Comparison of ENCODE assay signal across 2 cellular contexts in genomic region chr17:29881256-29881655, GRCh38.
TF ChIP-seq lines count a peak whose summit lies in the region.

No MANE protein-coding gene starts in this region.

TF ChIP-seq in HEK293, 187 proteins besides CTCF, POLR2A, EP300 and RAD21 (continued from another document):
- TF ChIP-seq ZNF148 (tag by site-specific recombination; IDR thresholded peaks at IDR 0.05; ENCODE audit: borderline replicate concordance) = no peak
- TF ChIP-seq ZNF629 (tag by site-specific recombination; IDR thresholded peaks at IDR 0.05) = no peak
- peak; percentile 60; the same call in 1 of the 2 replicates for TF ChIP-seq PRDM1 (tag by site-specific recombination; IDR thresholded peaks at IDR 0.05)
- no peak for TF ChIP-seq ZNF548 (tag by site-specific recombination; IDR thresholded peaks at IDR 0.05)

TF ChIP-seq in K562, 482 proteins besides CTCF, POLR2A, EP300 and RAD21 (continued from another document):
- TF ChIP-seq ID3 (CRISPR knock-in tag; IDR thresholded peaks at IDR 0.05) (no peak), ID3 (tag; IDR thresholded peaks at IDR 0.05) (no peak)
TF ChIP-seq in K562: peak in this region for 1.
